Comparison of ENCODE assay signal across 8 cellular contexts in the genomic region with DNA sequence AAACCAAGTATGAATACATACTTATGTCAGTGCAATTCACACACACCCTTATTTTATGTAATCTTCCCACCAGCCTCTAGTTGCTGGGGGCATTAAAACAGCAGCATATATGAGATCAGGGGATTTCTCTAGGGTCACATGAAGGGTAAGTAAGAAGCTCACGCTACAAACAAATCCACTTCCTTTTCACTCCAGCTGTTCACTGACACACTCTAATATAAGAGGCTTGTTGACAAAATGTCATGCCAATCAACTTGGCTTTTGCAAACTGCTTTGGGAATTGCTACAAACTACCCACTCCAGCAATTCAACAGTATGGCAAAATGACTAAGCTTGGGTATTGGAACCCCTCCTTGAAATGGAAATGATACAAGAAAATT. TPM values are rescaled to one million over a fixed set of nuclear protein-coding genes. Genes with fewer than 3 reads are reported as not detected.
DNase-seq lines count a peak whose midpoint lies in the region; ATAC-seq and TF ChIP-seq lines count a peak whose summit lies in the region.

No MANE protein-coding gene starts in this region.

- TF ChIP-seq CTCF in retinal pigment epithelial cell (conservative IDR thresholded peaks at IDR 0.05; ENCODE audit: low read depth, low read length) (no peak), nephron progenitor cell (IDR thresholded peaks at IDR 0.05) (no peak), foreskin fibroblast (IDR thresholded peaks at IDR 0.05; ENCODE audit: low read depth, low read length) (no peak)

- H3K4me3 ChIP-seq in retinal pigment epithelial cell (ENCODE audit: low read length) (no peak overlapping the region), foreskin fibroblast (ENCODE audit: low read depth in 1 of 2, low read length in 2 of 2) (no peak overlapping the region)

- peaks cover 18% of the 10 kb centered on the region for H3K36me3 Mint-ChIP-seq in activated CD8-positive, alpha-beta T cell treated with anti-CD3 and anti-CD28 coated beads, Interleukin-2, amount 10 ng/mL, durations not matched to agents 7 days and 5 days (ENCODE audit: low read depth)
- no peaks in the 10 kb centered on the region for H3K36me3 Mint-ChIP-seq in nephron progenitor cell (ENCODE audit: low read depth)

- no peaks in the 10 kb centered on the region for H3K27me3 Mint-ChIP-seq in activated CD8-positive, alpha-beta T cell treated with anti-CD3 and anti-CD28 coated beads, Interleukin-2, amount 10 ng/mL, durations not matched to agents 7 days and 5 days (ENCODE audit: low read depth)
- no peaks in the 10 kb centered on the region for H3K27me3 Mint-ChIP-seq in nephron progenitor cell (ENCODE audit: low read depth, poor library complexity)

- POLR2A ChIA-PET in activated CD8-positive, alpha-beta T cell treated with anti-CD3 and anti-CD28 coated beads, Interleukin-2, amount 10 ng/mL, durations not matched to agents 7 days and 5 days (lab: Charles Lee): interaction anchor here (0.6 to 1.8 kb wide), 2 partner anchors 10 to 116 kb away, joined by 3 to 6 read pairs; no protein-coding TSS in a partner anchor

- no peaks in the 10 kb centered on the region for H3K9me3 Mint-ChIP-seq in activated CD8-positive, alpha-beta T cell treated with anti-CD3 and anti-CD28 coated beads, Interleukin-2, amount 10 ng/mL, durations not matched to agents 7 days and 5 days (ENCODE audit: insufficient read depth)
- no peaks in the 10 kb centered on the region for H3K9me3 Mint-ChIP-seq in nephron progenitor cell

- DNase-seq in DMS 273 treated with DMSO at 0.1 percent for 48 hours (lab: John Stamatoyannopoulos, UW) (peak; percentile 47), retinal pigment epithelial cell (ENCODE audit: low read depth) (peak; percentile 43), nephron progenitor cell (no peak), NCI-H128 (lab: John Stamatoyannopoulos, UW; ENCODE audit: unreplicated experiment) (no peak), foreskin fibroblast (no peak)
- DNase-seq in activated CD8-positive, alpha-beta T cell treated with anti-CD3 and anti-CD28 coated beads, Interleukin-2, amount 10 ng/mL, durations not matched to agents 7 days and 5 days: no peak

- ATAC-seq in GM19328 (IDR thresholded peaks at IDR 0.05; ENCODE audit: unreplicated experiment) (peak; percentile 85), HG03280 (IDR thresholded peaks at IDR 0.05; ENCODE audit: unreplicated experiment) (peak; percentile 94)
- peak; percentile 73 for ATAC-seq in activated CD8-positive, alpha-beta T cell treated with anti-CD3 and anti-CD28 coated beads, Interleukin-2, amount 10 ng/mL, durations not matched to agents 7 days and 5 days

- H3K4me3 Mint-ChIP-seq in activated CD8-positive, alpha-beta T cell treated with anti-CD3 and anti-CD28 coated beads, Interleukin-2, amount 10 ng/mL, durations not matched to agents 7 days and 5 days: no peak overlapping the region
- no peak overlapping the region for H3K4me3 Mint-ChIP-seq in nephron progenitor cell

- no peak overlapping the region for H3K27ac Mint-ChIP-seq in activated CD8-positive, alpha-beta T cell treated with anti-CD3 and anti-CD28 coated beads, Interleukin-2, amount 10 ng/mL, durations not matched to agents 7 days and 5 days
- no peak overlapping the region for H3K27ac Mint-ChIP-seq in nephron progenitor cell

- H3K4me1 Mint-ChIP-seq in activated CD8-positive, alpha-beta T cell treated with anti-CD3 and anti-CD28 coated beads, Interleukin-2, amount 10 ng/mL, durations not matched to agents 7 days and 5 days (ENCODE audit: low read depth): peaks cover 44% of the 10 kb centered on the region
- H3K4me1 Mint-ChIP-seq in nephron progenitor cell: peaks cover 26% of the 10 kb centered on the region

- CTCF ChIA-PET in activated CD8-positive, alpha-beta T cell treated with anti-CD3 and anti-CD28 coated beads, Interleukin-2, amount 10 ng/mL, durations not matched to agents 7 days and 5 days (lab: Charles Lee): interaction anchor here (2.0 to 6.5 kb wide), 5 partner anchors 11 to 162 kb away, joined by 4 to 45 read pairs (median 18); partner anchors contain the start of gene FAM3C

RNA-seq across cellular contexts. Expression of gene FAM3C, which starts 10.3 kb away (rescaled TPM):
- 10 to 100 TPM; 18.0 to 18.4 TPM for total RNA-seq in activated CD8-positive, alpha-beta T cell treated with anti-CD3 and anti-CD28 coated beads, Interleukin-2, amount 10 ng/mL, durations not matched to agents 7 days and 5 days

RNA-seq across cellular contexts. Expression of gene WNT16, which starts 57.0 kb away (rescaled TPM):
- not detected for total RNA-seq in activated CD8-positive, alpha-beta T cell treated with anti-CD3 and anti-CD28 coated beads, Interleukin-2, amount 10 ng/mL, durations not matched to agents 7 days and 5 days

Comparison
In these comparisons a context has a peak if more than half of its experiments do, and no peak if none do; other contexts are left out.
1. DNase-seq: peak in DMS 273 treated with DMSO at 0.1 percent for 48 hours (single experiment) and retinal pigment epithelial cell (single experiment); none in activated CD8-positive, alpha-beta T cell treated with anti-CD3 and anti-CD28 coated beads, Interleukin-2, amount 10 ng/mL, durations not matched to agents 7 days and 5 days (single experiment), nephron progenitor cell (single experiment), NCI-H128 (single experiment) and foreskin fibroblast (0 of 2).
2. Peak in every context shown above with its lines, with median percentiles within 50 percentile points of each other: ATAC-seq.